ENCODE assay signal across 18 cellular contexts in genomic region chr2:84839851-84840250, GRCh38. TPM values are rescaled to one million over a fixed set of nuclear protein-coding genes. Genes with fewer than 3 reads are reported as not detected.
DNase-seq lines count a peak whose midpoint lies in the region; ATAC-seq and TF ChIP-seq lines count a peak whose summit lies in the region.
"Had no signal": no experiment of that assay in that cellular context is flagged by ENCODE, and none has a peak within 500 bp of the region (broad histone marks: within the 10 kb centered on the region; RNA-seq: fewer than 3 reads in every experiment).

No MANE protein-coding gene starts in this region.

- H3K27ac Mint-ChIP-seq in CD4-positive, CD25-positive, alpha-beta regulatory T cell, result peak overlapping the region; percentile 94 to 100 (median 95)
- peak overlapping the region; percentile 97 to 99 for H3K27ac Mint-ChIP-seq in T-cell
- peak overlapping the region; percentile 77 for H3K27ac Mint-ChIP-seq in activated naive CD8-positive, alpha-beta T cell treated with anti-CD3 and anti-CD28 coated beads, Interleukin-2, amount 50 U/mL, for 24 hours
- no peak overlapping the region for H3K27ac Mint-ChIP-seq in osteocyte (ENCODE audit: unreplicated experiment)

- peaks cover 76% of the 10 kb centered on the region for H3K4me1 ChIP-seq in CD4-positive, CD25-positive, alpha-beta regulatory T cell (ENCODE audit: control insufficient read depth, insufficient read depth, low read length, poor library complexity, severe bottlenecking)
- H3K4me1 ChIP-seq: uterus had no signal

- peaks cover 7% of the 10 kb centered on the region for H3K36me3 ChIP-seq in CD4-positive, CD25-positive, alpha-beta regulatory T cell (ENCODE audit: control insufficient read depth, insufficient read depth, low read length)
- H3K36me3 ChIP-seq: uterus had no signal

- H3K4me1 Mint-ChIP-seq in CD4-positive, CD25-positive, alpha-beta regulatory T cell, result peaks cover 26 to 91% (median 80%) of the 10 kb centered on the region in 4 donors
- peaks cover 85 to 92% (median 89%) of the 10 kb centered on the region in 3 donors for H3K4me1 Mint-ChIP-seq in T-cell
- H3K4me1 Mint-ChIP-seq in activated naive CD8-positive, alpha-beta T cell treated with anti-CD3 and anti-CD28 coated beads, Interleukin-2, amount 50 U/mL, for 24 hours, result peaks cover 74% of the 10 kb centered on the region
- peaks cover 25% of the 10 kb centered on the region for H3K4me1 Mint-ChIP-seq in osteocyte (ENCODE audit: unreplicated experiment)

- H3K9me3 Mint-ChIP-seq in CD4-positive, CD25-positive, alpha-beta regulatory T cell, result peaks cover 0 to 11% (median 5%) of the 10 kb centered on the region in 7 donors
- H3K9me3 Mint-ChIP-seq in T-cell (peaks cover 4 to 20% (median 7%) of the 10 kb centered on the region in 3 donors), osteocyte (ENCODE audit: unreplicated experiment) (peaks cover 5% of the 10 kb centered on the region)
- H3K9me3 Mint-ChIP-seq in activated naive CD8-positive, alpha-beta T cell treated with anti-CD3 and anti-CD28 coated beads, Interleukin-2, amount 50 U/mL, for 24 hours, result peaks cover 12% of the 10 kb centered on the region

- peaks cover 59% of the 10 kb centered on the region for H3K36me3 Mint-ChIP-seq in CD4-positive, CD25-positive, alpha-beta regulatory T cell
- H3K36me3 Mint-ChIP-seq in T-cell (peaks cover 57% of the 10 kb centered on the region), osteocyte (ENCODE audit: unreplicated experiment) (no peaks in the 10 kb centered on the region)
- peaks cover 49% of the 10 kb centered on the region for H3K36me3 Mint-ChIP-seq in activated naive CD8-positive, alpha-beta T cell treated with anti-CD3 and anti-CD28 coated beads, Interleukin-2, amount 50 U/mL, for 24 hours (ENCODE audit: low read depth)

- peak overlapping the region; percentile 66 for H3K4me3 ChIP-seq in CD4-positive, CD25-positive, alpha-beta regulatory T cell (ENCODE audit: low read depth, low read length)
- H3K4me3 ChIP-seq: BLaER1 treated with 17β-estradiol and CSF1 and Interleukin-3, amounts not matched to agents 10 nM and 100 nM; lung; uterus had no signal

- peak overlapping the region; percentile 81 for H3K27ac ChIP-seq in CD4-positive, CD25-positive, alpha-beta regulatory T cell (ENCODE audit: insufficient read depth, low read length, poor library complexity, severe bottlenecking)
- H3K27ac ChIP-seq: BLaER1 treated with 17β-estradiol and CSF1 and Interleukin-3, amounts not matched to agents 10 nM and 100 nM; uterus had no signal

- peaks cover 0 to 4% of the 10 kb centered on the region in 2 experiments for H3K9me3 ChIP-seq in CD4-positive, CD25-positive, alpha-beta regulatory T cell (ENCODE audit: control insufficient read depth in 2 of 2, low read length in 2 of 2)

- no peak for ATAC-seq in CD4-positive, CD25-positive, alpha-beta regulatory T cell (ENCODE audit: low read depth in 2 of 2)
- ATAC-seq in T-cell (replicated peaks in 1 of 4), result peak in 1 of 4 experiments; percentile 24
- ATAC-seq in activated naive CD8-positive, alpha-beta T cell treated with anti-CD3 and anti-CD28 coated beads, Interleukin-2, amount 50 U/mL, for 24 hours, result no peak
- no peak for ATAC-seq in GM19395 (IDR thresholded peaks at IDR 0.05; ENCODE audit: unreplicated experiment)
- ATAC-seq: right cardiac atrium had no signal

- H3K4me3 Mint-ChIP-seq in CD4-positive, CD25-positive, alpha-beta regulatory T cell, result peak overlapping the region; percentile 75 to 92 (median 86)
- H3K4me3 Mint-ChIP-seq in T-cell (peak overlapping the region; percentile 69 to 72 (median 71)), osteocyte (ENCODE audit: unreplicated experiment) (no peak overlapping the region)
- H3K4me3 Mint-ChIP-seq in activated naive CD8-positive, alpha-beta T cell treated with anti-CD3 and anti-CD28 coated beads, Interleukin-2, amount 50 U/mL, for 24 hours, result peak overlapping the region; percentile 68

- CTCF ChIA-PET in T-cell (lab: Charles Lee), result no interaction called here

- no peaks in the 10 kb centered on the region for H3K27me3 Mint-ChIP-seq in CD4-positive, CD25-positive, alpha-beta regulatory T cell
- H3K27me3 Mint-ChIP-seq in T-cell, result no peaks in the 10 kb centered on the region
- H3K27me3 Mint-ChIP-seq in activated naive CD8-positive, alpha-beta T cell treated with anti-CD3 and anti-CD28 coated beads, Interleukin-2, amount 50 U/mL, for 24 hours, result no peaks in the 10 kb centered on the region
- peaks cover 7% of the 10 kb centered on the region for H3K27me3 Mint-ChIP-seq in osteocyte (ENCODE audit: unreplicated experiment)

- H3K27me3 ChIP-seq in CD4-positive, CD25-positive, alpha-beta regulatory T cell (ENCODE audit: control insufficient read depth, insufficient read depth, low read length), result no peaks in the 10 kb centered on the region
- H3K27me3 ChIP-seq: BLaER1 treated with 17β-estradiol and CSF1 and Interleukin-3, amounts not matched to agents 10 nM and 100 nM; uterus had no signal

- TF ChIP-seq CTCF in osteocyte (IDR thresholded peaks at IDR 0.05), result no peak

- peak; percentile 51 to 53 for DNase-seq in activated CD4-positive, alpha-beta T cell treated with anti-CD3 and anti-CD28 coated beads for 4 hours
- no peak for DNase-seq in activated CD4-positive, alpha-beta T cell treated with anti-CD3 and anti-CD28 coated beads, Interleukin-2, amount 50 U/mL, for 48 hours
- no peak for DNase-seq in CD4-positive, CD25-positive, alpha-beta regulatory T cell
- DNase-seq in T-cell (peak in 1 of 34 experiments; percentile 13), NCI-H345 (lab: John Stamatoyannopoulos, UW) (no peak), osteocyte (ENCODE audit: extremely low spot score, unreplicated experiment) (no peak)
- no peak for DNase-seq in activated naive CD8-positive, alpha-beta T cell treated with anti-CD3 and anti-CD28 coated beads, Interleukin-2, amount 50 U/mL, for 24 hours
- DNase-seq: amniotic stem cell; caudate nucleus; NCI-H1092 treated with DMSO at 0.1 percent for 48 hours; NCI-H2029; right cardiac atrium; Right ventricle myocardium superior; stimulated activated CD4-positive, alpha-beta T cell treated with anti-CD3 and anti-CD28 coated beads, Interleukin-12 subunit alpha, Interleukin-12 subunit beta, amount 100 ng/mL, for 4 hours; uterus had no signal

- POLR2A ChIA-PET in T-cell (lab: Charles Lee), result interaction anchor here in 1 of 2 donors (0.6 kb wide), 1 partner anchor 16 kb away, joined by 4 read pairs; no protein-coding TSS in a partner anchor

RNA-seq across cellular contexts. Expression of gene TRABD2A, which starts 41.0 kb away (rescaled TPM):
- total RNA-seq in CD4-positive, CD25-positive, alpha-beta regulatory T cell, result 48.8 TPM
- 10 to 100 TPM; 32.9 to 41.2 (median 38.7) TPM for polyA plus RNA-seq in CD4-positive, CD25-positive, alpha-beta regulatory T cell
- 100 to 1,000 TPM in 3 of 5 donors, 10 to 100 TPM in 2; 77.3 to 219 (median 106) TPM for total RNA-seq in T-cell
- total RNA-seq in osteocyte, result 0.21 and 0.99 TPM in 2 replicates

Comparison
In these comparisons a context has a peak if more than half of its experiments do, and no peak if none do; other contexts are left out.
1. DNase-seq: peak in activated CD4-positive, alpha-beta T cell treated with anti-CD3 and anti-CD28 coated beads for 4 hours (2 of 2); none in activated CD4-positive, alpha-beta T cell treated with anti-CD3 and anti-CD28 coated beads, Interleukin-2, amount 50 U/mL, for 48 hours (0 of 2), CD4-positive, CD25-positive, alpha-beta regulatory T cell (0 of 3), activated naive CD8-positive, alpha-beta T cell treated with anti-CD3 and anti-CD28 coated beads, Interleukin-2, amount 50 U/mL, for 24 hours (single experiment), NCI-H345 (single experiment) and osteocyte (single experiment).
2. RNA of gene TRABD2A, which starts 41.0 kb away (total RNA-seq): 77.3 to 219 TPM in T-cell and 48.8 TPM in CD4-positive, CD25-positive, alpha-beta regulatory T cell (single experiment); 0.21 to 0.99 TPM in osteocyte; every median in the first group is over 10 times any median in the second.